ENCODE assay signal across 8 cellular contexts in the genomic region with DNA sequence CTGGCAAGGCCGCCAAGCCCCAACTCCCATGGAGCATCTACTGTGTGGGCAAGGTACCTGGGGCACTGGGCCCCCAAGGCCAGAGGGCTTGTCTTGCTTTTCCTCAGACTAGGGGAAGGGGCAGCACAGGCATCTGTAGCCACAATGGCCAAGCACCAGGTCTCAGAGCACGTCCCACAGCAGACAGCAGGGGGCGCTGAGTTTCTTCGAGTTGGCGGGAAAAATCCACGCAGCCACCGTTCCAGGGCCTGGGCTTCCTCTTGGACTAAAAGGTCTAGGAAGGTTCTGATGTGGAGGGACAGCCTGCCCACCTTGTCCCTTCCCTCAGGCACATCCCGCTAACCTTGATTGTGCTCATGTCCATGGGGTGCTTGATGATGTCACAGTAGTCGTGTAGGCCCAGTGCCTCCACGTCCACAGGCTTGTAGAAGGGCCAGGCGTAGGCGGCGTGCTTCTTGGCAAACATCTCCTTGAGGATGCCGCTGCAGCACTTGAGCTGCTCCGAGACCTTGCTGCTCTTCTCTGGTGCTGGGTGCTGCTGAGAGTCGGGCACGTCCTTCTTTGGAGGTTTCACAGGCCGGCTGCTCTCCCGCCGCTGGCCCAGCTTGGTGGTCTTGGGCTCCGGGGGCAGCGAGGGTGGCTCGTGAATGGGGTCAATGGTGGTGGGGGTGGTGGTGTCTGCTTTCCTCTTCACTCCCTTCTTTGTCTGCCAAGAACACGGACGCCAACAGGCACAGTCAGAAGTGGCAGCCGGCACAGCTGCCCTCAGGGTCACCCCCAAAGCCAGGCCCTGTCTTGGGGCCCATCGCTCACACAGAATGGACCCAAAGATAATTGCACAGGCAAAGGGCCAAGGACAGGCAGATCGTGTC. TPM values are rescaled to one million over a fixed set of nuclear protein-coding genes. Genes with fewer than 3 reads are reported as not detected.
A peak's percentile ranks its signal among the peaks of the same experiment; 100 is the strongest.
DNase-seq lines count a peak whose midpoint lies in the region; ATAC-seq and TF ChIP-seq lines count a peak whose summit lies in the region.

No MANE protein-coding gene starts in this region.

- H3K4me1 Mint-ChIP-seq in CD8-positive, alpha-beta memory T cell, result peaks cover 10 to 29% (median 18%) of the 10 kb centered on the region in 3 donors

- no peak overlapping the region for H3K27ac ChIP-seq in CD8-positive, alpha-beta memory T cell (ENCODE audit: low read depth, low read length)
- peak overlapping the region; percentile 68 for H3K27ac ChIP-seq in adipose tissue (ENCODE audit: low read depth, low read length)
- H3K27ac ChIP-seq in vagina, result peak overlapping the region; percentile 67

- no peaks in the 10 kb centered on the region for H3K4me1 ChIP-seq in CD8-positive, alpha-beta memory T cell (ENCODE audit: insufficient read depth, low read length)
- H3K4me1 ChIP-seq in vagina, result peaks cover 45% of the 10 kb centered on the region

- WGBS in adipose tissue, 3 donors, result 50 to 69% (median 52%) methylated on average over 28 of the region's 28 CpGs

- peak; percentile 38 for ATAC-seq in left ventricle myocardium superior
- no peak for ATAC-seq in GM18517 (IDR thresholded peaks at IDR 0.05; ENCODE audit: unreplicated experiment)

- no peaks in the 10 kb centered on the region for H3K9me3 Mint-ChIP-seq in CD8-positive, alpha-beta memory T cell

- peaks cover 0 to 92% (median 6%) of the 10 kb centered on the region in 3 donors for H3K36me3 Mint-ChIP-seq in CD8-positive, alpha-beta memory T cell

- intact Hi-C loops in left ventricle myocardium superior (cut with micrococcal nuclease) (no loop called here), vagina (cut with DNase I) (loop anchor here (2.0 to 10.0 kb wide), 4 partner anchors 13 to 291 kb away; a partner anchor contains a TSS)

- H3K4me3 ChIP-seq in CD8-positive, alpha-beta memory T cell (ENCODE audit: low read length), result no peak overlapping the region
- no peak overlapping the region for H3K4me3 ChIP-seq in vagina

- TF ChIP-seq POLR2A in vagina (IDR thresholded peaks at IDR 0.05), result no peak

- no peaks in the 10 kb centered on the region for H3K27me3 ChIP-seq in CD8-positive, alpha-beta memory T cell (ENCODE audit: insufficient read depth, low read length, poor library complexity, severe bottlenecking)
- no peaks in the 10 kb centered on the region for H3K27me3 ChIP-seq in vagina

- H3K27me3 Mint-ChIP-seq in CD8-positive, alpha-beta memory T cell, result no peaks in the 10 kb centered on the region

- no peak overlapping the region for H3K27ac Mint-ChIP-seq in CD8-positive, alpha-beta memory T cell

- H3K36me3 ChIP-seq in CD8-positive, alpha-beta memory T cell (ENCODE audit: insufficient read depth, low read length), result peaks cover 67% of the 10 kb centered on the region
- peaks cover 0 to 60% of the 10 kb centered on the region in 2 donors for H3K36me3 ChIP-seq in vagina

- DNase-seq in CD8-positive, alpha-beta memory T cell, result peak; percentile 47 to 75 (median 60)
- DNase-seq in HuH-7 (ENCODE audit: low spot score), result peak; percentile 61
- peak; percentile 47 for DNase-seq in SW480 (ENCODE audit: low spot score)
- peak; percentile 87 for DNase-seq in left ventricle myocardium superior
- DNase-seq in renal cortical epithelial cell (ENCODE audit: low read depth), result peak; percentile 33
- DNase-seq in vagina (ENCODE audit: extremely low spot score in 2 of 2), result no peak

- CTCF ChIA-PET in CD8-positive, alpha-beta memory T cell (lab: Charles Lee), result interaction anchor here (0.5 to 1.5 kb wide), 5 partner anchors 10 to 291 kb away, joined by 3 to 5 read pairs (median 3); a partner anchor contains a TSS

- TF ChIP-seq CTCF in vagina (IDR thresholded peaks at IDR 0.05), result peak; percentile 66 to 86 (median 69)

- H3K4me3 Mint-ChIP-seq in CD8-positive, alpha-beta memory T cell, result peak overlapping the region in 1 of 7 donors; percentile 57

- H3K9me3 ChIP-seq in CD8-positive, alpha-beta memory T cell (ENCODE audit: low read length), result no peaks in the 10 kb centered on the region
- H3K9me3 ChIP-seq in vagina, result no peaks in the 10 kb centered on the region

- POLR2A ChIA-PET in CD8-positive, alpha-beta memory T cell (lab: Charles Lee), result no interaction called here

RNA-seq across cellular contexts. Expression of a gene that starts 32.0 kb away (rescaled TPM):
- total RNA-seq in CD8-positive, alpha-beta memory T cell, result not detected
- not detected for polyA plus RNA-seq in CD8-positive, alpha-beta memory T cell
- under 1 TPM in 2 of 3 donors, not detected in 1; 0.25 to 0.28 TPM for polyA plus RNA-seq in adipose tissue
- total RNA-seq in left ventricle myocardium superior, result not detected
- total RNA-seq in renal cortical epithelial cell, result 0.60 TPM in 1 of 2 replicates, not detected in the other
- total RNA-seq in vagina, result 14.0 TPM

Comparison
In these comparisons a context has a peak if more than half of its experiments do, and no peak if none do; other contexts are left out.
1. DNase-seq: peak in CD8-positive, alpha-beta memory T cell (5 of 5), HuH-7 (single experiment), SW480 (single experiment), left ventricle myocardium superior (single experiment) and renal cortical epithelial cell (single experiment); none in vagina (0 of 2).